Comparison of ENCODE assay signal across 11 cellular contexts in the genomic region with DNA sequence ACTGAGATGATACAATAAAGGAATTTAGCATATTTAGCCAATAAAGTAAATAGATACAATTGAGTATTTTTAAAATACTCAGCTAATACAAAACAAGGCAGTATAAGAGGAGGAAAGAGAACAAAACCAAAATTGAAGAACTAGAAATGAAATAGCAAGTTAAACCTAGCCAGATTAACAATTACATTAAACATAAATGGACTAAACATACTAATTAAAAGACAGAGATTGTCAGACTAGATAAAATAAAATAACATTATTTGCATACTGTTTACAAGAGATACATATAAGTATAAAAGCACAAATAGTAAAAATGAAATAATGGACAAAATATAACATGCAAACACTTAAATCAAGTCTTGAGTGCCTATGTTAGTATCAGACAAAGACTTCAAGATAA.
"Had no signal": no experiment of that assay in that cellular context is flagged by ENCODE, and none has a peak within 500 bp of the region (broad histone marks: within the 10 kb centered on the region; RNA-seq: fewer than 3 reads in every experiment).

No MANE protein-coding gene starts in this region.

- H3K9me3 ChIP-seq: HAP-1 had no signal

- FAIRE-seq: H1, H54 had no signal

- H3K9ac ChIP-seq: GM23248 had no signal

- H3K4me3 ChIP-seq: GM23248, GM23338, HAP-1 had no signal

- H3K4me1 ChIP-seq: HAP-1 had no signal

- ATAC-seq: GM23338, HCT116 had no signal

- DNase-seq: GM23248, GOT3, H7, H9, HCEC 1CT, HFFc6 had no signal

- H3K4me2 ChIP-seq: GM23338 had no signal

- H2AFZ ChIP-seq: GM23248, GM23338 had no signal

- H3K36me3 ChIP-seq: HAP-1 had no signal

- H3K27ac ChIP-seq: GM23248 had no signal
